Comparison of ENCODE assay signal across 8 cellular contexts in genomic region chr11:10693509-10694071, GRCh38. TPM values are rescaled to one million over a fixed set of nuclear protein-coding genes. Genes with fewer than 3 reads are reported as not detected.
DNase-seq lines count a peak whose midpoint lies in the region; ATAC-seq and TF ChIP-seq lines count a peak whose summit lies in the region.

Gene IRAG1, minus strand, starts transcription at chr11:10693755. Its CDS starts 153 bp downstream, at chr11:10693602.

- H3K4me3 ChIP-seq in right atrium auricular region (peak within 1 kb of the TSS; percentile 21 to 41), prostate gland (peak within 1 kb of the TSS; percentile 29 to 32)

- no peaks in the 10 kb centered on the region for H3K9me3 ChIP-seq in right atrium auricular region
- H3K9me3 ChIP-seq in prostate gland: no peaks in the 10 kb centered on the region

- intact Hi-C loops in prostate gland (cut with DNase I): loop anchor here (5.0 kb wide), 2 partner anchors 34 to 36 kb away; no protein-coding TSS in a partner anchor

- no peak for TF ChIP-seq CTCF in right atrium auricular region (IDR thresholded peaks at IDR 0.05)
- TF ChIP-seq CTCF in prostate gland (IDR thresholded peaks at IDR 0.05): no peak

- DNase-seq in C1 segment of cervical spinal cord (lab: John Stamatoyannopoulos, UW) (peak in 8 of 14 donors; percentile 7 to 78 (median 44)), astrocyte of the hippocampus (ENCODE audit: low read depth, low spot score) (peak; percentile 44), right atrium auricular region (ENCODE audit: low spot score) (no peak), prostate gland (ENCODE audit: low spot score) (no peak)

- H3K4me1 ChIP-seq in right atrium auricular region (peaks cover 0 to 15% of the 10 kb centered on the region in 2 donors), prostate gland (replicated peaks) (no peaks in the 10 kb centered on the region)

- H3K27me3 ChIP-seq in right atrium auricular region (no peaks in the 10 kb centered on the region), prostate gland (replicated peaks; ENCODE audit: insufficient read depth) (no peaks in the 10 kb centered on the region)

- H3K36me3 ChIP-seq in right atrium auricular region: no peaks in the 10 kb centered on the region
- H3K36me3 ChIP-seq in prostate gland: no peaks in the 10 kb centered on the region

- H3K27ac ChIP-seq in right atrium auricular region (peak within 1 kb of the TSS; percentile 41 to 67), prostate gland (peak within 1 kb of the TSS; percentile 74 to 80)

- no peak for TF ChIP-seq POLR2A in prostate gland (IDR thresholded peaks at IDR 0.05)

- ATAC-seq in HG02870 (IDR thresholded peaks at IDR 0.05; ENCODE audit: unreplicated experiment) (no peak), GM18907 (IDR thresholded peaks at IDR 0.05; ENCODE audit: unreplicated experiment) (no peak), GM21515 (IDR thresholded peaks at IDR 0.05; ENCODE audit: unreplicated experiment) (no peak), HG03469 (IDR thresholded peaks at IDR 0.05; ENCODE audit: unreplicated experiment) (no peak)

- WGBS in prostate gland: 52% methylated on average over 16 of the region's 18 CpGs

RNA-seq across cellular contexts. Expression of gene IRAG1, which starts in this region (rescaled TPM):
- total RNA-seq in right atrium auricular region: 10 to 100 TPM in 1 of 2 donors, 1 to 10 TPM in 1; 4.6 to 10.9 TPM
- total RNA-seq in prostate gland: 10 to 100 TPM; 14.7 to 43.6 TPM

Comparison
In these comparisons a context has a peak if more than half of its experiments do, and no peak if none do; other contexts are left out.
1. DNase-seq: peak in C1 segment of cervical spinal cord (8 of 14) and astrocyte of the hippocampus (single experiment); none in right atrium auricular region (single experiment) and prostate gland (single experiment).